1 cellular context compared by ENCODE assay signal in the genomic region with DNA sequence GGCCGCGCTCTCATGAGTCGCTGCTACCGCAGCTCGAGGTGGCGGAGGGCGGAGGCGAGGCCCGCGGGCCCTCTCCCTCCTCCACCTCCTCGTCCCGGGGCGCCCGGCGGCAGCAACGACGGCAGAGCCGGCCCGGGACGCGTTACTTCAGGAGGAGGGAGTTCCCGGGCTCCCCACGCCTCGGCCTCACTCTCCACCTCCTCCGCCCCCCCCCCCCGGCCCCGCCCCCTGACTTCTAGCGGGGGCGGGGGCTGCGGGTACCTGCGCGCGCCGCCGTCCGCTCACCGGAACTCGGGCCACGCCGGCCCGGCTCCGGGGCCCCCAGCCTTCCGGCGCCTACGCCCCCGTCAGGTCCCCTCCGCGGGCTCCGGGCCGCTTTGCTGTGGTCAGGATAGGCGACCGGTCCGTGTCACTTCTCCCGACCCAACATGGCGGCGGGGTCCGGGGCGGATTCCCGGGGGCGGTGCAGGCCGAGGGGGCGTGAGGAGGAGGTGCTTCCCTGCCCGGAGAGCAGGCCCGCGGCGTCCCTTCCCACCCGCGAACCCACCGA.
TF ChIP-seq lines count a peak whose summit lies in the region.

YES1 (minus strand) TSS at position 120 of the 550 bp plus-strand sequence. CDS start 55,415 bp downstream, outside the sequence.

TF ChIP-seq in GM12878, 131 proteins besides CTCF, POLR2A, EP300 and RAD21 (continued from another document):
- TF ChIP-seq, protein P1, sequence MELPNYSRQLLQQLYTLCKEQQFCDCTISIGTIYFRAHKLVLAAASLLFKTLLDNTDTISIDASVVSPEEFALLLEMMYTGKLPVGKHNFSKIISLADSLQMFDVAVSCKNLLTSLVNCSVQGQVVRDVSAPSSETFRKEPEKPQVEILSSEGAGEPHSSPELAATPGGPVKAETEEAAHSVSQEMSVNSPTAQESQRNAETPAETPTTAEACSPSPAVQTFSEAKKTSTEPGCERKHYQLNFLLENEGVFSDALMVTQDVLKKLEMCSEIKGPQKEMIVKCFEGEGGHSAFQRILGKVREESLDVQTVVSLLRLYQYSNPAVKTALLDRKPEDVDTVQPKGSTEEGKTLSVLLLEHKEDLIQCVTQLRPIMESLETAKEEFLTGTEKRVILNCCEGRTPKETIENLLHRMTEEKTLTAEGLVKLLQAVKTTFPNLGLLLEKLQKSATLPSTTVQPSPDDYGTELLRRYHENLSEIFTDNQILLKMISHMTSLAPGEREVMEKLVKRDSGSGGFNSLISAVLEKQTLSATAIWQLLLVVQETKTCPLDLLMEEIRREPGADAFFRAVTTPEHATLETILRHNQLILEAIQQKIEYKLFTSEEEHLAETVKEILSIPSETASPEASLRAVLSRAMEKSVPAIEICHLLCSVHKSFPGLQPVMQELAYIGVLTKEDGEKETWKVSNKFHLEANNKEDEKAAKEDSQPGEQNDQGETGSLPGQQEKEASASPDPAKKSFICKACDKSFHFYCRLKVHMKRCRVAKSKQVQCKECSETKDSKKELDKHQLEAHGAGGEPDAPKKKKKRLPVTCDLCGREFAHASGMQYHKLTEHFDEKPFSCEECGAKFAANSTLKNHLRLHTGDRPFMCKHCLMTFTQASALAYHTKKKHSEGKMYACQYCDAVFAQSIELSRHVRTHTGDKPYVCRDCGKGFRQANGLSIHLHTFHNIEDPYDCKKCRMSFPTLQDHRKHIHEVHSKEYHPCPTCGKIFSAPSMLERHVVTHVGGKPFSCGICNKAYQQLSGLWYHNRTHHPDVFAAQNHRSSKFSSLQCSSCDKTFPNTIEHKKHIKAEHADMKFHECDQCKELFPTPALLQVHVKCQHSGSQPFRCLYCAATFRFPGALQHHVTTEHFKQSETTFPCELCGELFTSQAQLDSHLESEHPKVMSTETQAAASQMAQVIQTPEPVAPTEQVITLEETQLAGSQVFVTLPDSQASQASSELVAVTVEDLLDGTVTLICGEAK (IDR thresholded peaks at IDR 0.05; ENCODE audit: borderline replicate concordance) = peak; percentile 58; the same call in 1 of the 2 replicates
- no peak for TF ChIP-seq NFXL1 (IDR thresholded peaks at IDR 0.05; ENCODE audit: borderline replicate concordance)
- TF ChIP-seq, protein P2, sequence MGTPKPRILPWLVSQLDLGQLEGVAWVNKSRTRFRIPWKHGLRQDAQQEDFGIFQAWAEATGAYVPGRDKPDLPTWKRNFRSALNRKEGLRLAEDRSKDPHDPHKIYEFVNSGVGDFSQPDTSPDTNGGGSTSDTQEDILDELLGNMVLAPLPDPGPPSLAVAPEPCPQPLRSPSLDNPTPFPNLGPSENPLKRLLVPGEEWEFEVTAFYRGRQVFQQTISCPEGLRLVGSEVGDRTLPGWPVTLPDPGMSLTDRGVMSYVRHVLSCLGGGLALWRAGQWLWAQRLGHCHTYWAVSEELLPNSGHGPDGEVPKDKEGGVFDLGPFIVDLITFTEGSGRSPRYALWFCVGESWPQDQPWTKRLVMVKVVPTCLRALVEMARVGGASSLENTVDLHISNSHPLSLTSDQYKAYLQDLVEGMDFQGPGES (IDR thresholded peaks at IDR 0.05) = no peak
- TF ChIP-seq ATF2 (IDR thresholded peaks at IDR 0.05; ENCODE audit: low read length) = no peak
- no peak for TF ChIP-seq CHD1 (IDR thresholded peaks at IDR 0.05; ENCODE audit: low read depth, low read length)
- no peak for TF ChIP-seq REST (IDR thresholded peaks at IDR 0.05; ENCODE audit: low read depth, low read length)
- no peak for TF ChIP-seq NFYA (IDR thresholded peaks at IDR 0.05; ENCODE audit: borderline replicate concordance, low read depth, low read length)
- TF ChIP-seq CHD4 (IDR thresholded peaks at IDR 0.05) = no peak
- no peak for TF ChIP-seq POLR2AphosphoS2 (IDR thresholded peaks at IDR 0.05; ENCODE audit: low read depth, low read length)
- TF ChIP-seq NR2C2 (IDR thresholded peaks at IDR 0.05; ENCODE audit: borderline replicate concordance, control insufficient read depth, insufficient read length, low read depth) = no peak
- TF ChIP-seq SUPT20H (IDR thresholded peaks at IDR 0.05; ENCODE audit: borderline replicate concordance, control insufficient read depth, low read depth, low read length) = no peak
- no peak for TF ChIP-seq EED (IDR thresholded peaks at IDR 0.05; ENCODE audit: low read depth)
- TF ChIP-seq LARP7 (IDR thresholded peaks at IDR 0.05) = peak; percentile 78
- TF ChIP-seq RFX5 (IDR thresholded peaks at IDR 0.05; ENCODE audit: low read depth, low read length) = no peak
- TF ChIP-seq IKZF1 (conservative IDR thresholded peaks at IDR 0.05) = peak; percentile 49; the same call in 1 of the 2 replicates
- no peak for TF ChIP-seq WRNIP1 (IDR thresholded peaks at IDR 0.05; ENCODE audit: borderline replicate concordance, low read depth, low read length)
- TF ChIP-seq NFIC (IDR thresholded peaks at IDR 0.05; ENCODE audit: low read depth, low read length) = no peak
